In the genomic region with DNA sequence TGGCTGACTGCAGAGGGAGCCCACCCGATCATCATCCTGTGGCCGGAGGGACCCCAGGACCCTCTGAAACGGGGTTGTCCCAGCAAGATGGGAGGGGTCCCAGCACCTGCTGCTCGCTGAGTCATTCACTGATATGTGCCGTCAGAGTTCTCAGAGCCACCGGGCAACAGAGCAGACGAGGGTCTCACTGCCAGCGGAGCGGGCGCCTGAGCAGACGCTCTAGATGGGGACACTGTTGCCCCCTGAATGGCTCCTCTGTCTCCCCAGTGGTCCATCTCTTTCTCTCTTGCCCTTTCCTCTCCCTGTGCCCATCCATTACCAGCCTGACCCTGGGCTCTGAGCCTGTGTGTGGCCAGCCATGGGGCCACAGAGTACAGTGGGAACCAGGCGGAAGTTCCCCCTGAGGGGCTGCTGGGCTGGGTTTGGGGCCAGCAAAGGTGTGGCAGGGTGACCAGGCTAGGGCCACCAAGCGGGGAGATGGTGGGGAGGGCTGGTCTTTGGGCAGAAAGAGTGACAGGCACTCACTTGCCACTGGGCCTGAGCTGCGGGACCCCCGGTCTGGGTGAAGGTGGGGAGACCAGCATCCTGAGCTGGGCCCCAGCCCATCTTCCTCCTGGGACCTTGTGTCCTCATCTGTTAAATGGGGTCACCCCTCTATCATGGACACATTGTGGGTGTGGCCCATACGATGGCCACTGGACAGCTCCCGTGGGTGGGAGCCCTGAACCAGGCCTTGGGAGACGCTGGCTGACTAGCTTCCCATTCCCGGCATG, we compare ENCODE assay signal across 25 cellular contexts.
"Had no signal": no experiment of that assay in that cellular context is flagged by ENCODE, and none has a peak within 500 bp of the region (broad histone marks: within the 10 kb centered on the region; RNA-seq: fewer than 3 reads in every experiment).

No MANE protein-coding gene starts in this region.

- H3K27me3 ChIP-seq: pancreas, right lobe of liver, thyroid gland, tibial nerve, upper lobe of left lung, vagina had no signal

- H3K4me1 ChIP-seq: pancreas, prostate gland, right lobe of liver, sigmoid colon, stomach, thyroid gland, tibial nerve, upper lobe of left lung, vagina had no signal

- H3K27ac ChIP-seq: pancreas, prostate gland, right lobe of liver, sigmoid colon, stomach, thoracic aorta, thyroid gland, tibial nerve, upper lobe of left lung, vagina had no signal

- H3K36me3 ChIP-seq: pancreas, prostate gland, right lobe of liver, sigmoid colon, stomach, thoracic aorta, thyroid gland, tibial nerve, upper lobe of left lung, vagina had no signal

- H3K9me3 ChIP-seq: pancreas, prostate gland, right lobe of liver, sigmoid colon, stomach, thoracic aorta, thyroid gland, upper lobe of left lung, vagina had no signal

- FAIRE-seq: pancreas, small intestine, urothelium cell line had no signal

- DNase-seq: naive thymus-derived CD8-positive, alpha-beta T cell; nephron progenitor cell; occipital lobe; right lobe of liver; sigmoid colon; small intestine; stimulated activated CD4-positive, alpha-beta T cell treated with anti-CD3 and anti-CD28 coated beads, Interleukin-15, amount 100 ng/mL, for 24 hours; stimulated activated CD4-positive, alpha-beta T cell treated with anti-CD3 and anti-CD28 coated beads, Interleukin-2, amount 100 ng/mL, for 24 hours; stimulated activated CD4-positive, alpha-beta T cell treated with anti-CD3 and anti-CD28 coated beads, Interleukin-2, amount 100 ng/mL, for 48 hours; stimulated activated CD4-positive, alpha-beta T cell treated with anti-CD3 and anti-CD28 coated beads, Interleukin-4, amount 100 ng/mL, for 24 hours; stimulated activated naive B cell treated with anti-CD40 and anti-IgM and Interleukin-4, amounts not matched to agents 10 μg/mL and 1 μg/mL and 100 μg/mL, for 72 hours; stimulated activated naive CD4-positive, alpha-beta T cell treated with Interleukin-2 at 50 U/mL for 16 hours; stomach; thyroid gland; trophoblast cell had no signal

- ATAC-seq: naive thymus-derived CD8-positive, alpha-beta T cell; natural killer cell treated with Interleukin-12 subunit alpha and Interleukin-12 subunit beta and Interleukin-15 and Interleukin-18, amount 100 ng/mL, for 72 hours; right cardiac atrium; right lobe of liver; stimulated activated effector memory CD8-positive, alpha-beta T cell treated with anti-CD3 and anti-CD28 coated beads, Interleukin-12 subunit alpha, Interleukin-12 subunit beta, amount 100 ng/mL, for 72 hours; stimulated activated naive B cell treated with anti-CD40 and anti-IgM and Interleukin-4, amounts not matched to agents 10 μg/mL and 1 μg/mL and 100 μg/mL, for 72 hours had no signal

- H3K4me3 ChIP-seq: pancreas, prostate gland, right lobe of liver, sigmoid colon, stomach, thoracic aorta, thyroid gland, tibial nerve, upper lobe of left lung, vagina had no signal
